Comparison of ENCODE assay signal across 2 cellular contexts in genomic region chr6:135434095-135434494, GRCh38.
TF ChIP-seq lines count a peak whose summit lies in the region.

No MANE protein-coding gene starts in this region.

TF ChIP-seq in GM12891, 5 proteins besides CTCF, POLR2A, EP300 and RAD21:
- peak; percentile 80 for TF ChIP-seq SPI1 (IDR thresholded peaks at IDR 0.05; ENCODE audit: low read depth, low read length)
- TF ChIP-seq POU2F2 (IDR thresholded peaks at IDR 0.05; ENCODE audit: low read depth, low read length): no peak

TF ChIP-seq in GM12878, 131 proteins besides CTCF, POLR2A, EP300 and RAD21:
- TF ChIP-seq SPI1 (IDR thresholded peaks at IDR 0.05; ENCODE audit: borderline replicate concordance, insufficient read depth, low read depth, low read length): peak; percentile 77
- no peak for TF ChIP-seq POU2F2 (IDR thresholded peaks at IDR 0.05; ENCODE audit: borderline replicate concordance, low read depth, low read length)
- TF ChIP-seq PBX3 (IDR thresholded peaks at IDR 0.05; ENCODE audit: insufficient replicate concordance, low read depth, low read length): no peak
- TF ChIP-seq JUNB (IDR thresholded peaks at IDR 0.05): 0 out of 2 replicates have a peak, but pooled peaks have one; percentile 29
- no peak for TF ChIP-seq CUX1 (IDR thresholded peaks at IDR 0.05; ENCODE audit: insufficient replicate concordance, low read depth, low read length)
- no peak for TF ChIP-seq WRNIP1 (IDR thresholded peaks at IDR 0.05; ENCODE audit: borderline replicate concordance, low read depth, low read length)
- peak; percentile 11; the same call in 1 of the 2 replicates for TF ChIP-seq ZNF384 (IDR thresholded peaks at IDR 0.05; ENCODE audit: borderline replicate concordance, low read depth, low read length)
- 0 out of 2 replicates have a peak, but pooled peaks have one; percentile 36 for TF ChIP-seq MEF2A (IDR thresholded peaks at IDR 0.05; ENCODE audit: insufficient read depth, low read depth, low read length)
- TF ChIP-seq NFIC (IDR thresholded peaks at IDR 0.05; ENCODE audit: low read depth, low read length): peak; percentile 55; the same call in 1 of the 2 replicates
